In the genomic region with DNA sequence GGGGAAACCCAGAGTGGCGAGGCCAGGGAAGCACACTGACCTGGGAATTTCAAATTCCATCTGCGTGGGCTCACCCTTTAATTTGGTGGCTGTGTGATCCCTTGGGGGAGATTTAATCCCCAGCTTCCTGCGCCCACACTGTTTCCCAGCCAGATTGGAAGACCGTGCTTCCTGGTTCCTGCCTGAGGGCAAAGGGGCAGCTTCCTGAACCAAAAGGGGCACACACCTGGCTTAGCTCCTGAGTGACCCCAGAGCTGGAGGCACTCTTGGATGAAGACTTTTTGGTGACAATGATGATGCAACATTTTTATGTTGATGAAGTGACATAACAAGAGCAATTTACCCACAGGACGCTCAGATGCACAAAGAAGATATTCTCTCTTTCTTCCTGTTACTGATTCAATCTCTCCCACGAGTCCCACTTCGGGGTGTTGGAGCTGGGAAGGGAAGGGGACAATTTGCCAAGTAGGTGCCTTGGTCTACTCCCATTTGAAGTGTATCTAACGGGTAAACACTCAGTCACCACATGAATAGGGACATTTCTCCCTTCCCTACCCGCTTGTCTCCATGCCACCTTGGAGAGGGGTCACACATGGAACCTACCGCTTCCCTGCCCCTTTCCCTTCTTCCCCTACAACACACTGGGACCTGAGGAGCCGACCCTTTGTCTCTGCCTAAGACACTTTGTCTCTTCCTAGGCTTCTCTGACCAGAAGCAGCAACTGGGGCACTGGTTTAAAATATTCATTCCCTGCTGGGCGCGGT, we compare ENCODE assay signal across 16 cellular contexts. TPM values are rescaled to one million over a fixed set of nuclear protein-coding genes. Genes with fewer than 3 reads are reported as not detected.
A peak's percentile ranks its signal among the peaks of the same experiment; 100 is the strongest.
DNase-seq lines count a peak whose midpoint lies in the region; ATAC-seq, FAIRE-seq and TF ChIP-seq lines count a peak whose summit lies in the region.
"Had no signal": no experiment of that assay in that cellular context is flagged by ENCODE, and none has a peak within 500 bp of the region (broad histone marks: within the 10 kb centered on the region; RNA-seq: fewer than 3 reads in every experiment).

No MANE protein-coding gene starts in this region.

- H3K4me1 ChIP-seq in trophoblast cell (ENCODE audit: control insufficient read depth in 1 of 2, insufficient read depth in 2 of 2, low read length in 2 of 2), result peaks cover 2 to 3% of the 10 kb centered on the region in 2 experiments
- H3K4me1 ChIP-seq: vagina had no signal

- no peak for ATAC-seq in esophagus mucosa
- ATAC-seq in GM19324 (IDR thresholded peaks at IDR 0.05; ENCODE audit: low FRiP score, unreplicated experiment), result no peak
- ATAC-seq: stimulated activated naive CD8-positive, alpha-beta T cell treated with anti-CD3 and anti-CD28 coated beads, Interleukin-15, amount 100 ng/mL, for 72 hours had no signal

- no peak overlapping the region for H3K23ac ChIP-seq in trophoblast cell (ENCODE audit: low read length)

- H3K36me3 ChIP-seq in trophoblast cell (ENCODE audit: control insufficient read depth in 1 of 2, insufficient read depth in 2 of 2, low read length in 2 of 2), result no peaks in the 10 kb centered on the region
- H3K36me3 ChIP-seq: BE2C, ovary, vagina had no signal

- peak overlapping the region; percentile 86 for H3K27ac Mint-ChIP-seq in dendritic cell treated with granulocyte-macrophage colony-stimulating factor and Interleukin-4, amounts not matched to agents 40 ng/mL and 50 ng/mL, for 4 days

- DNase-seq in GM12891 (ENCODE audit: insufficient read length, low spot score) (no peak), NB4 (ENCODE audit: low read depth) (peak; percentile 56), trophoblast cell (no peak), DMS53 (lab: John Stamatoyannopoulos, UW) (no peak)
- no peak for DNase-seq in stimulated activated CD4-positive, alpha-beta T cell treated with anti-CD3 and anti-CD28 coated beads, Interleukin-12 subunit alpha, Interleukin-12 subunit beta, amount 100 ng/mL, for 4 hours
- DNase-seq: activated effector memory CD4-positive, alpha-beta T cell treated with anti-CD3 and anti-CD28 coated beads, Interleukin-2, amount 50 U/mL, for 16 hours; anterior cingulate cortex; BE2C; DMS79; ovary; stimulated activated naive CD8-positive, alpha-beta T cell treated with anti-CD3 and anti-CD28 coated beads, Interleukin-15, amount 100 ng/mL, for 72 hours had no signal

- no peak overlapping the region for H3K4me2 ChIP-seq in trophoblast cell (ENCODE audit: low read length)

- H4K91ac ChIP-seq in trophoblast cell (ENCODE audit: low read depth, low read length), result no peak overlapping the region

- H3K27ac ChIP-seq in trophoblast cell (ENCODE audit: low read depth, low read length), result no peak overlapping the region
- H3K27ac ChIP-seq: ovary, vagina had no signal

- H3K4me1 Mint-ChIP-seq in dendritic cell treated with granulocyte-macrophage colony-stimulating factor and Interleukin-4, amounts not matched to agents 40 ng/mL and 50 ng/mL, for 4 days (ENCODE audit: low read depth), result peaks cover 55% of the 10 kb centered on the region

- no peaks in the 10 kb centered on the region for H3K79me1 ChIP-seq in trophoblast cell (ENCODE audit: low read length)

- no peak overlapping the region for H3K9ac ChIP-seq in trophoblast cell (ENCODE audit: low read length)

- no peak overlapping the region for H4K8ac ChIP-seq in trophoblast cell (ENCODE audit: low read depth, low read length)

- H3K14ac ChIP-seq in trophoblast cell (ENCODE audit: low read length), result no peak overlapping the region

- no peak overlapping the region for H3K4me3 ChIP-seq in NB4 (ENCODE audit: low read depth, low read length)
- H3K4me3 ChIP-seq in trophoblast cell (ENCODE audit: low read depth, low read length), result no peak overlapping the region
- H3K4me3 ChIP-seq: ovary, vagina had no signal

- TF ChIP-seq CTCF in NB4 (IDR thresholded peaks at IDR 0.05; ENCODE audit: low read depth, low read length), result no peak

- no peaks in the 10 kb centered on the region for H3K79me2 ChIP-seq in trophoblast cell (ENCODE audit: control insufficient read depth, insufficient read depth, low read length, poor library complexity)

- no peaks in the 10 kb centered on the region for H3K9me3 Mint-ChIP-seq in dendritic cell treated with granulocyte-macrophage colony-stimulating factor and Interleukin-4, amounts not matched to agents 40 ng/mL and 50 ng/mL, for 4 days
- H3K9me3 Mint-ChIP-seq: stimulated activated naive CD8-positive, alpha-beta T cell treated with anti-CD3 and anti-CD28 coated beads, Interleukin-15, amount 100 ng/mL, for 72 hours had no signal

- H2AFZ ChIP-seq in trophoblast cell (ENCODE audit: insufficient read depth, low read length, poor library complexity), result no peak overlapping the region

- peak overlapping the region; percentile 19 for H2AK5ac ChIP-seq in trophoblast cell (ENCODE audit: low read length)

- WGBS in trophoblast cell (ENCODE audit: extremely low coverage, insufficient coverage, insufficient read length), result no CpG with 5 or more reads among the region's 13 CpGs

- peak overlapping the region; percentile 18 for H3K4me3 Mint-ChIP-seq in dendritic cell treated with granulocyte-macrophage colony-stimulating factor and Interleukin-4, amounts not matched to agents 40 ng/mL and 50 ng/mL, for 4 days
- H3K4me3 Mint-ChIP-seq: stimulated activated naive CD8-positive, alpha-beta T cell treated with anti-CD3 and anti-CD28 coated beads, Interleukin-15, amount 100 ng/mL, for 72 hours had no signal

- H3K36me3 Mint-ChIP-seq in dendritic cell treated with granulocyte-macrophage colony-stimulating factor and Interleukin-4, amounts not matched to agents 40 ng/mL and 50 ng/mL, for 4 days (ENCODE audit: low read depth), result no peaks in the 10 kb centered on the region

- no peak overlapping the region for H2BK5ac ChIP-seq in trophoblast cell (ENCODE audit: low read depth, low read length, poor library complexity)

- H2BK12ac ChIP-seq in trophoblast cell (ENCODE audit: low read length), result no peak overlapping the region

- intact Hi-C loops in dendritic cell treated with granulocyte-macrophage colony-stimulating factor and Interleukin-4, amounts not matched to agents 40 ng/mL and 50 ng/mL, for 4 days (cut with micrococcal nuclease), result loop anchor here (2.0 kb wide), 1 partner anchor 27 kb away; no protein-coding TSS in a partner anchor

- H2BK120ac ChIP-seq in trophoblast cell (ENCODE audit: insufficient read depth, low read length, poor library complexity), result peak overlapping the region; percentile 38

- no peaks in the 10 kb centered on the region for H3K27me3 ChIP-seq in trophoblast cell (ENCODE audit: insufficient read depth, low read length)
- H3K27me3 ChIP-seq: BE2C, ovary, vagina had no signal

- TF ChIP-seq POLR2A in GM12891 (IDR thresholded peaks at IDR 0.05; ENCODE audit: low read depth, low read length) (no peak), NB4 (IDR thresholded peaks at IDR 0.05; ENCODE audit: extremely low read depth, insufficient read length) (no peak)

- no peaks in the 10 kb centered on the region for H3K27me3 Mint-ChIP-seq in dendritic cell treated with granulocyte-macrophage colony-stimulating factor and Interleukin-4, amounts not matched to agents 40 ng/mL and 50 ng/mL, for 4 days

- no peak overlapping the region for H4K12ac ChIP-seq in trophoblast cell (ENCODE audit: low read depth, low read length)

- peak; percentile 86 for FAIRE-seq in GM12891 (lab: Jason Lieb, UNC)
- FAIRE-seq: keratinocyte had no signal

- no peaks in the 10 kb centered on the region for H3K9me3 ChIP-seq in trophoblast cell (ENCODE audit: insufficient read depth, low read depth, low read length)
- H3K9me3 ChIP-seq: BE2C, ovary, vagina had no signal

- H3K18ac ChIP-seq in trophoblast cell (ENCODE audit: low read length), result no peak overlapping the region

- no peak overlapping the region for H3K4ac ChIP-seq in trophoblast cell (ENCODE audit: low read depth, low read length)

TF ChIP-seq in GM12891, 5 proteins besides CTCF, POLR2A, EP300 and RAD21:
- TF ChIP-seq POLR2AphosphoS5 (IDR thresholded peaks at IDR 0.05; ENCODE audit: low read depth, low read length) (no peak), POU2F2 (IDR thresholded peaks at IDR 0.05; ENCODE audit: low read depth, low read length) (no peak), TAF1 (IDR thresholded peaks at IDR 0.05; ENCODE audit: low read depth, low read length) (no peak), PAX5 (IDR thresholded peaks at IDR 0.05; ENCODE audit: insufficient read depth, low read length, severe bottlenecking) (no peak), SPI1 (IDR thresholded peaks at IDR 0.05; ENCODE audit: low read depth, low read length) (no peak)

RNA-seq across cellular contexts. Expression of gene CDKN1A, which starts 28.6 kb away (rescaled TPM):
- 206 TPM for polyA plus RNA-seq in GM12891 (2012; ENCODE audit: low read depth, missing spikeins)
- 171 and 186 TPM in 2 replicates for polyA plus RNA-seq in trophoblast cell (2013)
- 145 TPM for total RNA-seq in esophagus mucosa

RNA-seq across cellular contexts. Expression of gene RAB44, which starts 47.7 kb away (rescaled TPM):
- polyA plus RNA-seq in GM12891 (2012; ENCODE audit: low read depth, missing spikeins), result 0.10 TPM
- 0.01 TPM in 2 replicates for polyA plus RNA-seq in trophoblast cell (2013)
- total RNA-seq in esophagus mucosa, result 0.36 TPM

RNA-seq across cellular contexts. Expression of gene SRSF3, which starts 55.7 kb away (rescaled TPM):
- 352 TPM for polyA plus RNA-seq in GM12891 (2012; ENCODE audit: low read depth, missing spikeins)
- polyA plus RNA-seq in trophoblast cell (2013), result 254 and 259 TPM in 2 replicates
- total RNA-seq in esophagus mucosa, result 216 TPM
